Comparison of ENCODE assay signal across 8 cellular contexts in the genomic region with DNA sequence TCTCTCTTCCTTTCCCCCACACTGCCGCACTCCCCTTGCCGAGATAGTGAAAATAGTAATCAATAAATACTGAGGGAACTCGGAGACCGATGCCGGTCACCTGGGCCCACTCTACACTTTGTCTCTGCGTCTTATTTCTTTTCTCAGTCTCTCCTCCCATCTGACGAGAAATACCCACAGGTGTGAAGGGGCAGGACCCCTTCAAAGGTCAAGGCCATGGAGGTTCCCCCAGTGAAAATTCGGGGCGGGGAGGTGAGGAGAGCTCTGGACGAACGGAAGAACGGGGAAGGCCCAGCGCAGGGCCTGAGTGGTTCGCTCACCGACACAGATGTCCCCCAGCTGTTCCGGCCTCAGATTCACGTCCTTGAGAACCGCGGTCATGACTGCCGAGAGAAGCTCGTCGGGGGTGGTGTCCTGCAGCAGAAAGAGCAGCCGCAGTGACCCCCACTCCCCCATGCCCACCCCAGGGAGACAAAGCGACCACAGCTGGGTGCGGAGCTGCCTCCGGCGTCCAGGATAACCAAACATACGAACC. TPM values are rescaled to one million over a fixed set of nuclear protein-coding genes. Genes with fewer than 3 reads are reported as not detected.
DNase-seq lines count a peak whose midpoint lies in the region; ATAC-seq and TF ChIP-seq lines count a peak whose summit lies in the region.

No MANE protein-coding gene starts in this region.

- H3K9me3 Mint-ChIP-seq in CD4-positive, alpha-beta memory T cell, result no peaks in the 10 kb centered on the region
- no peaks in the 10 kb centered on the region for H3K9me3 Mint-ChIP-seq in activated naive CD8-positive, alpha-beta T cell treated with anti-CD3 and anti-CD28 coated beads, Interleukin-2, amount 10 ng/mL, durations not matched to agents 7 days and 5 days
- no peaks in the 10 kb centered on the region for H3K9me3 Mint-ChIP-seq in immature natural killer cell
- H3K9me3 Mint-ChIP-seq in stimulated activated naive B cell treated with anti-CD40 and anti-IgM and Interleukin-4, amounts not matched to agents 10 μg/mL and 1 μg/mL and 100 μg/mL, for 72 hours, result no peaks in the 10 kb centered on the region

- POLR2A ChIA-PET in CD4-positive, alpha-beta memory T cell (lab: Charles Lee; ENCODE audit: partially characterized antibody), result interaction anchor here (0.9 to 8.4 kb wide), 15 partner anchors 7 to 1144 kb away, joined by 3 to 255 read pairs (median 7); partner anchors contain the start of genes DLEC1, EPM2AIP1, OXSR1 and PLCD1
- POLR2A ChIA-PET in activated naive CD8-positive, alpha-beta T cell treated with anti-CD3 and anti-CD28 coated beads, Interleukin-2, amount 10 ng/mL, durations not matched to agents 7 days and 5 days (lab: Charles Lee), result interaction anchor here (0.9 to 5.0 kb wide), 9 partner anchors 11 to 302 kb away, joined by 4 to 171 read pairs (median 5); partner anchors contain the start of genes DLEC1 and OXSR1

- peak in 1 of 5 donors; percentile 17 for DNase-seq in CD4-positive, alpha-beta memory T cell
- DNase-seq in HL-60 (ENCODE audit: low read depth in 1 of 2, low spot score in 1 of 2), result no peak
- DNase-seq in activated naive CD8-positive, alpha-beta T cell treated with anti-CD3 and anti-CD28 coated beads, Interleukin-2, amount 10 ng/mL, durations not matched to agents 7 days and 5 days, result peak; percentile 53
- peak; percentile 30 to 35 (median 34) for DNase-seq in immature natural killer cell
- DNase-seq in stimulated activated naive B cell treated with anti-CD40 and anti-IgM and Interleukin-4, amounts not matched to agents 10 μg/mL and 1 μg/mL and 100 μg/mL, for 72 hours, result no peak
- no peak for DNase-seq in NCI-H446 treated with DMSO at 0.1 percent for 48 hours (lab: John Stamatoyannopoulos, UW)

- TF ChIP-seq CTCF in HL-60 (IDR thresholded peaks at IDR 0.05; ENCODE audit: insufficient read depth, low read length), result no peak

- H3K9me3 ChIP-seq in CD4-positive, alpha-beta memory T cell (ENCODE audit: control insufficient read depth in 1 of 2, low read length in 2 of 2), result no peaks in the 10 kb centered on the region

- ATAC-seq in activated naive CD8-positive, alpha-beta T cell treated with anti-CD3 and anti-CD28 coated beads, Interleukin-2, amount 10 ng/mL, durations not matched to agents 7 days and 5 days (ENCODE audit: low read depth), result no peak
- peak in 1 of 2 donors; percentile 4 for ATAC-seq in stimulated activated naive B cell treated with anti-CD40 and anti-IgM and Interleukin-4, amounts not matched to agents 10 μg/mL and 1 μg/mL and 100 μg/mL, for 72 hours (replicated peaks)
- no peak for ATAC-seq in HG02885 (IDR thresholded peaks at IDR 0.05; ENCODE audit: poor library complexity, unreplicated experiment)
- no peak for ATAC-seq in activated CD4-positive, CD25-positive, alpha-beta regulatory T cell treated with anti-CD3 and anti-CD28 coated beads, Interleukin-2, amount 50 U/mL, for 24 hours

- peak overlapping the region; percentile 92 to 95 for H3K4me3 ChIP-seq in CD4-positive, alpha-beta memory T cell (ENCODE audit: low read length in 2 of 2)
- peak overlapping the region; percentile 74 for H3K4me3 ChIP-seq in HL-60 (replicated peaks; ENCODE audit: insufficient read depth, low read length)

- peak overlapping the region; percentile 86 for H3K27ac ChIP-seq in CD4-positive, alpha-beta memory T cell (ENCODE audit: low read depth, low read length)
- H3K27ac ChIP-seq in HL-60 (replicated peaks), result peak overlapping the region; percentile 60

- H3K4me1 ChIP-seq in CD4-positive, alpha-beta memory T cell (ENCODE audit: insufficient read depth, low read length), result peaks cover 81% of the 10 kb centered on the region

- peaks cover 14 to 77% of the 10 kb centered on the region in 2 donors for H3K36me3 Mint-ChIP-seq in CD4-positive, alpha-beta memory T cell
- H3K36me3 Mint-ChIP-seq in activated naive CD8-positive, alpha-beta T cell treated with anti-CD3 and anti-CD28 coated beads, Interleukin-2, amount 10 ng/mL, durations not matched to agents 7 days and 5 days, result peaks cover 24% of the 10 kb centered on the region
- peaks cover 4 to 19% (median 4%) of the 10 kb centered on the region in 3 donors for H3K36me3 Mint-ChIP-seq in immature natural killer cell
- H3K36me3 Mint-ChIP-seq in stimulated activated naive B cell treated with anti-CD40 and anti-IgM and Interleukin-4, amounts not matched to agents 10 μg/mL and 1 μg/mL and 100 μg/mL, for 72 hours, result peaks cover 18 to 44% of the 10 kb centered on the region in 2 donors

- peaks cover 27% of the 10 kb centered on the region for H3K36me3 ChIP-seq in CD4-positive, alpha-beta memory T cell (ENCODE audit: insufficient read depth, low read length)

- H3K27me3 Mint-ChIP-seq in CD4-positive, alpha-beta memory T cell, result no peaks in the 10 kb centered on the region
- H3K27me3 Mint-ChIP-seq in activated naive CD8-positive, alpha-beta T cell treated with anti-CD3 and anti-CD28 coated beads, Interleukin-2, amount 10 ng/mL, durations not matched to agents 7 days and 5 days, result no peaks in the 10 kb centered on the region
- H3K27me3 Mint-ChIP-seq in immature natural killer cell (ENCODE audit: low read depth in 3 of 3), result peaks cover 0 to 18% (median 11%) of the 10 kb centered on the region in 3 donors
- no peaks in the 10 kb centered on the region for H3K27me3 Mint-ChIP-seq in stimulated activated naive B cell treated with anti-CD40 and anti-IgM and Interleukin-4, amounts not matched to agents 10 μg/mL and 1 μg/mL and 100 μg/mL, for 72 hours

- peak overlapping the region; percentile 88 to 95 (median 92) for H3K27ac Mint-ChIP-seq in CD4-positive, alpha-beta memory T cell
- H3K27ac Mint-ChIP-seq in activated naive CD8-positive, alpha-beta T cell treated with anti-CD3 and anti-CD28 coated beads, Interleukin-2, amount 10 ng/mL, durations not matched to agents 7 days and 5 days, result peak overlapping the region; percentile 89
- peak overlapping the region; percentile 84 to 95 (median 88) for H3K27ac Mint-ChIP-seq in immature natural killer cell
- peak overlapping the region; percentile 92 for H3K27ac Mint-ChIP-seq in stimulated activated naive B cell treated with anti-CD40 and anti-IgM and Interleukin-4, amounts not matched to agents 10 μg/mL and 1 μg/mL and 100 μg/mL, for 72 hours

- H3K4me3 Mint-ChIP-seq in CD4-positive, alpha-beta memory T cell, result peak overlapping the region; percentile 90 to 100 (median 97)
- H3K4me3 Mint-ChIP-seq in activated naive CD8-positive, alpha-beta T cell treated with anti-CD3 and anti-CD28 coated beads, Interleukin-2, amount 10 ng/mL, durations not matched to agents 7 days and 5 days, result peak overlapping the region; percentile 86
- H3K4me3 Mint-ChIP-seq in immature natural killer cell, result peak overlapping the region; percentile 90 to 99 (median 92)
- H3K4me3 Mint-ChIP-seq in stimulated activated naive B cell treated with anti-CD40 and anti-IgM and Interleukin-4, amounts not matched to agents 10 μg/mL and 1 μg/mL and 100 μg/mL, for 72 hours, result peak overlapping the region; percentile 85 to 87

- H3K4me1 Mint-ChIP-seq in CD4-positive, alpha-beta memory T cell, result peaks cover 47 to 90% (median 65%) of the 10 kb centered on the region in 4 donors
- H3K4me1 Mint-ChIP-seq in activated naive CD8-positive, alpha-beta T cell treated with anti-CD3 and anti-CD28 coated beads, Interleukin-2, amount 10 ng/mL, durations not matched to agents 7 days and 5 days, result peaks cover 55% of the 10 kb centered on the region
- peaks cover 69 to 98% of the 10 kb centered on the region in 2 donors for H3K4me1 Mint-ChIP-seq in immature natural killer cell
- H3K4me1 Mint-ChIP-seq in stimulated activated naive B cell treated with anti-CD40 and anti-IgM and Interleukin-4, amounts not matched to agents 10 μg/mL and 1 μg/mL and 100 μg/mL, for 72 hours, result peaks cover 46 to 69% of the 10 kb centered on the region in 2 donors

- CTCF ChIA-PET in CD4-positive, alpha-beta memory T cell (lab: Charles Lee; ENCODE audit: partially characterized antibody), result interaction anchor here (1.0 to 1.9 kb wide), 5 partner anchors 21 to 210 kb away, joined by 3 to 8 read pairs (median 5); partner anchors contain the start of genes OXSR1 and XYLB

- no peaks in the 10 kb centered on the region for H3K27me3 ChIP-seq in CD4-positive, alpha-beta memory T cell (ENCODE audit: insufficient read depth, low read length)
- no peaks in the 10 kb centered on the region for H3K27me3 ChIP-seq in HL-60 (ENCODE audit: insufficient read depth, poor library complexity, severe bottlenecking)

- intact Hi-C loops in CD4-positive, alpha-beta memory T cell (cut with micrococcal nuclease), result loop anchor here (1.0 to 10.0 kb wide), 6 partner anchors 76 to 1268 kb away; partner anchors contain the start of genes ACVR2B, EXOG, RPSA and XYLB

RNA-seq across cellular contexts. Expression of gene ACAA1, which starts 0.6 kb away (rescaled TPM):
- total RNA-seq in CD4-positive, alpha-beta memory T cell, result 10 to 100 TPM; 78.7 to 82.8 TPM
- polyA plus RNA-seq in CD4-positive, alpha-beta memory T cell, result 10 to 100 TPM; 52.4 to 76.3 TPM
- 10 to 100 TPM; 89.0 to 93.5 TPM for total RNA-seq in activated naive CD8-positive, alpha-beta T cell treated with anti-CD3 and anti-CD28 coated beads, Interleukin-2, amount 10 ng/mL, durations not matched to agents 7 days and 5 days
- polyA plus RNA-seq in immature natural killer cell, result 100 to 1,000 TPM in 1 of 3 donors, 10 to 100 TPM in 2; 74.8 to 113 (median 82.8) TPM

RNA-seq across cellular contexts. Expression of gene MYD88, which starts 2.1 kb away (rescaled TPM):
- total RNA-seq in CD4-positive, alpha-beta memory T cell, result 10 to 100 TPM; 50.5 to 57.4 TPM
- polyA plus RNA-seq in CD4-positive, alpha-beta memory T cell, result 100 to 1,000 TPM; 104 to 129 TPM
- total RNA-seq in activated naive CD8-positive, alpha-beta T cell treated with anti-CD3 and anti-CD28 coated beads, Interleukin-2, amount 10 ng/mL, durations not matched to agents 7 days and 5 days, result 10 to 100 TPM; 68.5 to 70.6 TPM
- 100 to 1,000 TPM in 2 of 3 donors, 10 to 100 TPM in 1; 94.0 to 205 (median 129) TPM for polyA plus RNA-seq in immature natural killer cell

RNA-seq across cellular contexts. Expression of gene OXSR1, which starts 29.0 kb away (rescaled TPM):
- total RNA-seq in CD4-positive, alpha-beta memory T cell, result 10 to 100 TPM; 39.6 to 43.9 TPM
- 10 to 100 TPM; 13.3 to 18.0 TPM for polyA plus RNA-seq in CD4-positive, alpha-beta memory T cell
- 10 to 100 TPM; 54.0 to 55.0 TPM for total RNA-seq in activated naive CD8-positive, alpha-beta T cell treated with anti-CD3 and anti-CD28 coated beads, Interleukin-2, amount 10 ng/mL, durations not matched to agents 7 days and 5 days
- polyA plus RNA-seq in immature natural killer cell, result 10 to 100 TPM; 13.1 to 16.1 (median 13.5) TPM

Comparison
In these comparisons a context has a peak if more than half of its experiments do, and no peak if none do; other contexts are left out.
1. DNase-seq: peak in activated naive CD8-positive, alpha-beta T cell treated with anti-CD3 and anti-CD28 coated beads, Interleukin-2, amount 10 ng/mL, durations not matched to agents 7 days and 5 days (single experiment) and immature natural killer cell (3 of 3); none in HL-60 (0 of 2), stimulated activated naive B cell treated with anti-CD40 and anti-IgM and Interleukin-4, amounts not matched to agents 10 μg/mL and 1 μg/mL and 100 μg/mL, for 72 hours (single experiment) and NCI-H446 treated with DMSO at 0.1 percent for 48 hours (single experiment).
2. Peak in every context shown above with its lines, with median percentiles within 50 percentile points of each other: H3K27ac Mint-ChIP-seq and H3K4me3 Mint-ChIP-seq.